1 cellular context compared by ENCODE assay signal in genomic region chr20:22582386-22582959, GRCh38.
TF ChIP-seq lines count a peak whose summit lies in the region.

No MANE protein-coding gene starts in this region.

TF ChIP-seq in HepG2, 621 proteins besides CTCF, POLR2A, EP300 and RAD21 (continued from another document):
- TF ChIP-seq CEBPZ (IDR thresholded peaks at IDR 0.05; ENCODE audit: low read length) = no peak
- TF ChIP-seq MED8 (CRISPR knock-in tag; IDR thresholded peaks at IDR 0.05; ENCODE audit: insufficient replicate concordance) = peak; percentile 25
- peak; percentile 78 for TF ChIP-seq HES4 (CRISPR knock-in tag; IDR thresholded peaks at IDR 0.05; ENCODE audit: borderline replicate concordance)
- 0 out of 2 replicates have a peak, but pooled peaks have one; percentile 16 for TF ChIP-seq ZNF577 (CRISPR knock-in tag; IDR thresholded peaks at IDR 0.05; ENCODE audit: borderline replicate concordance, low read depth)
- peak; percentile 12 for TF ChIP-seq AGO2 (optimal IDR thresholded peaks at IDR 0.05; ENCODE audit: low read depth, low read length)
- TF ChIP-seq, protein P1, sequence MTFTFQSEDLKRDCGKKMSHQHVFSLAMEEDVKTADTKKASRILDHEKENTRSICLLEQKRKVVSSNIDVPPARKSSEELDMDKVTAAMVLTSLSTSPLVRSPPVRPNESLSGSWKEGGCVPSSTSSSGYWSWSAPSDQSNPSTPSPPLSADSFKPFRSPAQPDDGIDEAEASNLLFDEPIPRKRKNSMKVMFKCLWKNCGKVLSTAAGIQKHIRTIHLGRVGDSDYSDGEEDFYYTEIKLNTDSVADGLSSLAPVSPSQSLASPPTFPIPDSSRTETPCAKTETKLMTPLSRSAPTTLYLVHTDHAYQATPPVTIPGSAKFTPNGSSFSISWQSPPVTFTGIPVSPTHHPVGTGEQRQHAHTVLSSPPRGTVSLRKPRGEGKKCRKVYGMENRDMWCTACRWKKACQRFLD (CRISPR knock-in tag; IDR thresholded peaks at IDR 0.05; ENCODE audit: borderline replicate concordance) = no peak
- TF ChIP-seq ZNF180 (CRISPR knock-in tag; IDR thresholded peaks at IDR 0.05; ENCODE audit: borderline replicate concordance, low read depth) = no peak
- TF ChIP-seq HBP1 (CRISPR knock-in tag; IDR thresholded peaks at IDR 0.05; ENCODE audit: low read depth) = 0 out of 2 replicates have a peak, but pooled peaks have one; percentile 44
- peak; percentile 3 for TF ChIP-seq ZNF563 (CRISPR knock-in tag; IDR thresholded peaks at IDR 0.05)
- peak; percentile 19; the same call in 1 of the 2 replicates for TF ChIP-seq ZNF292 (CRISPR knock-in tag; IDR thresholded peaks at IDR 0.05; ENCODE audit: borderline replicate concordance, low read depth)
- 0 out of 2 replicates have a peak, but pooled peaks have one; percentile 31 for TF ChIP-seq FOXP4 (CRISPR knock-in tag; IDR thresholded peaks at IDR 0.05)
- TF ChIP-seq SMYD3 (CRISPR knock-in tag; IDR thresholded peaks at IDR 0.05) = peak; percentile 27; the same call in 1 of the 2 replicates
- 0 out of 2 replicates have a peak, but pooled peaks have one; percentile 9 for TF ChIP-seq ZFY (CRISPR knock-in tag; IDR thresholded peaks at IDR 0.05)
- no peak for TF ChIP-seq NCOA2 (CRISPR knock-in tag; IDR thresholded peaks at IDR 0.05)
- TF ChIP-seq ZNF782 (CRISPR knock-in tag; IDR thresholded peaks at IDR 0.05; ENCODE audit: borderline replicate concordance) = 0 out of 2 replicates have a peak, but pooled peaks have one; percentile 5
- TF ChIP-seq HNRNPL (IDR thresholded peaks at IDR 0.05; ENCODE audit: low read depth, low read length) = peak; percentile 18; the same call in 1 of the 2 replicates
- TF ChIP-seq ZBTB38 (CRISPR knock-in tag; IDR thresholded peaks at IDR 0.05) = peak; percentile 89
- peak; percentile 76 for TF ChIP-seq RBFOX2 (IDR thresholded peaks at IDR 0.05; ENCODE audit: low read depth, low read length)
- no peak for TF ChIP-seq ZNF335 (CRISPR knock-in tag; IDR thresholded peaks at IDR 0.05)
- peak; percentile 90 for TF ChIP-seq PRPF4 (IDR thresholded peaks at IDR 0.05; ENCODE audit: low read depth, low read length, poor library complexity, severe bottlenecking)
- TF ChIP-seq ZNF766 (CRISPR knock-in tag; IDR thresholded peaks at IDR 0.05; ENCODE audit: borderline replicate concordance) = peak; percentile 35; the same call in 1 of the 2 replicates
- TF ChIP-seq NFE2L1 (CRISPR knock-in tag; IDR thresholded peaks at IDR 0.05; ENCODE audit: borderline replicate concordance) = 0 out of 2 replicates have a peak, but pooled peaks have one; percentile 30
